ENCODE assay signal across 1 cellular context in genomic region chr2:11742317-11742701, GRCh38.
TF ChIP-seq lines count a peak whose summit lies in the region.

No MANE protein-coding gene starts in this region.

TF ChIP-seq in endothelial cell of umbilical vein, 7 proteins besides CTCF, POLR2A, EP300 and RAD21 (continued from another document):
- TF ChIP-seq MAX (IDR thresholded peaks at IDR 0.05; ENCODE audit: insufficient read depth, insufficient read length), result no peak
- peak; percentile 63 for TF ChIP-seq FOS (IDR thresholded peaks at IDR 0.05; ENCODE audit: borderline replicate concordance, insufficient read depth, low read length)
